Comparison of ENCODE assay signal across 18 cellular contexts in the genomic region with DNA sequence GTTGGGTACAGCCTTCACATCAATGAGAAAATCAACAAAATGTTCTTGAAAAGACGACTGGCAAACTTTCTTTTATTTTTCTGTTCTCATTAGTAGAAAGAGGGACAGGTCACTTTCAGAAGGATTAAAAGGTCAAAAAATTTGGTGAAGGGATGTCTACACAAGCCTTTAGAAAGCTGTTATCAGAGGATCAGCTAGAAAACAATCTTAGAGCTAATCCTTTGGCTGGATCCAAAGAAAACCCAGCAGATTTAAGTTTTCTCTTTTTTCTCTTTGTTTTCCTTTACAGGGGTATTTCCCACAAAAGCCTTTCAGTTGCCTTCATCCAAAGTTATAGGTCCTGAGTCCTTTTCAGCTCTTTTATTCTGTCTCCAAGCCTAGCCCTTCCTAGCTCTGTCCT. TPM values are rescaled to one million over a fixed set of nuclear protein-coding genes. Genes with fewer than 3 reads are reported as not detected.
DNase-seq lines count a peak whose midpoint lies in the region; ATAC-seq and TF ChIP-seq lines count a peak whose summit lies in the region.
"Had no signal": no experiment of that assay in that cellular context is flagged by ENCODE, and none has a peak within 500 bp of the region (broad histone marks: within the 10 kb centered on the region; RNA-seq: fewer than 3 reads in every experiment).

No MANE protein-coding gene starts in this region.

- H3K36me3 Mint-ChIP-seq in activated CD4-positive, alpha-beta T cell treated with anti-CD3 and anti-CD28 coated beads, Interleukin-2, amount 10 ng/mL, durations not matched to agents 24 days and 14 days (ENCODE audit: low read depth): no peaks in the 10 kb centered on the region
- H3K36me3 Mint-ChIP-seq in activated CD8-positive, alpha-beta T cell treated with anti-CD3 and anti-CD28 coated beads for 36 hours (ENCODE audit: low read depth): no peaks in the 10 kb centered on the region
- H3K36me3 Mint-ChIP-seq in naive thymus-derived CD4-positive, alpha-beta T cell: peaks cover 0 to 7% (median 0%) of the 10 kb centered on the region in 5 donors

- H3K4me3 Mint-ChIP-seq in activated CD4-positive, alpha-beta T cell treated with anti-CD3 and anti-CD28 coated beads, Interleukin-2, amount 10 ng/mL, durations not matched to agents 24 days and 14 days: no peak overlapping the region
- H3K4me3 Mint-ChIP-seq in activated CD8-positive, alpha-beta T cell treated with anti-CD3 and anti-CD28 coated beads for 36 hours: no peak overlapping the region
- H3K4me3 Mint-ChIP-seq in naive thymus-derived CD4-positive, alpha-beta T cell: peak overlapping the region in 8 of 10 donors; percentile 4 to 55 (median 24)
- H3K4me3 Mint-ChIP-seq: H9 had no signal

- POLR2A ChIA-PET in activated CD8-positive, alpha-beta T cell treated with anti-CD3 and anti-CD28 coated beads for 36 hours (lab: Charles Lee): interaction anchor here (1.0 kb wide), 1 partner anchor 226 kb away, joined by 3 read pairs; no protein-coding TSS in a partner anchor
- POLR2A ChIA-PET in naive thymus-derived CD4-positive, alpha-beta T cell (lab: Charles Lee): interaction anchor here (0.7 kb wide), 1 partner anchor 662 kb away, joined by 5 read pairs; no protein-coding TSS in a partner anchor

- H3K4me1 ChIP-seq in naive thymus-derived CD4-positive, alpha-beta T cell (ENCODE audit: control insufficient read depth in 2 of 2, insufficient read depth in 2 of 2, low read length in 2 of 2): peaks cover 13 to 16% of the 10 kb centered on the region in 2 donors

- H3K27ac Mint-ChIP-seq in activated CD4-positive, alpha-beta T cell treated with anti-CD3 and anti-CD28 coated beads, Interleukin-2, amount 10 ng/mL, durations not matched to agents 24 days and 14 days: peak overlapping the region; percentile 64
- H3K27ac Mint-ChIP-seq in activated CD8-positive, alpha-beta T cell treated with anti-CD3 and anti-CD28 coated beads for 36 hours: peak overlapping the region; percentile 23
- peak overlapping the region in 3 of 9 donors; percentile 32 to 51 (median 44) for H3K27ac Mint-ChIP-seq in naive thymus-derived CD4-positive, alpha-beta T cell

- no peaks in the 10 kb centered on the region for H3K9me3 ChIP-seq in naive thymus-derived CD4-positive, alpha-beta T cell (ENCODE audit: control insufficient read depth in 2 of 3, low read length in 3 of 3)
- H3K9me3 ChIP-seq: A549 had no signal

- peaks cover 36% of the 10 kb centered on the region for H3K4me1 Mint-ChIP-seq in activated CD4-positive, alpha-beta T cell treated with anti-CD3 and anti-CD28 coated beads, Interleukin-2, amount 10 ng/mL, durations not matched to agents 24 days and 14 days
- H3K4me1 Mint-ChIP-seq in activated CD8-positive, alpha-beta T cell treated with anti-CD3 and anti-CD28 coated beads for 36 hours (ENCODE audit: low read depth): peaks cover 35% of the 10 kb centered on the region
- H3K4me1 Mint-ChIP-seq in naive thymus-derived CD4-positive, alpha-beta T cell: peaks cover 12 to 29% (median 22%) of the 10 kb centered on the region in 7 donors

- CTCF ChIA-PET in activated CD8-positive, alpha-beta T cell treated with anti-CD3 and anti-CD28 coated beads for 36 hours (lab: Charles Lee): interaction anchor here (1.0 to 2.5 kb wide), 8 partner anchors 13 to 717 kb away, joined by 3 to 24 read pairs (median 4); no protein-coding TSS in a partner anchor
- CTCF ChIA-PET in naive thymus-derived CD4-positive, alpha-beta T cell (lab: Charles Lee): interaction anchor here (0.6 to 2.8 kb wide), 16 partner anchors 18 to 579 kb away, joined by 3 to 37 read pairs (median 4); a partner anchor contains a TSS

- no peaks in the 10 kb centered on the region for H3K9me3 Mint-ChIP-seq in activated CD4-positive, alpha-beta T cell treated with anti-CD3 and anti-CD28 coated beads, Interleukin-2, amount 10 ng/mL, durations not matched to agents 24 days and 14 days
- H3K9me3 Mint-ChIP-seq in activated CD8-positive, alpha-beta T cell treated with anti-CD3 and anti-CD28 coated beads for 36 hours: peaks cover 2% of the 10 kb centered on the region
- no peaks in the 10 kb centered on the region for H3K9me3 Mint-ChIP-seq in naive thymus-derived CD4-positive, alpha-beta T cell
- H3K9me3 Mint-ChIP-seq: H9 had no signal

- H3K27me3 Mint-ChIP-seq in activated CD4-positive, alpha-beta T cell treated with anti-CD3 and anti-CD28 coated beads, Interleukin-2, amount 10 ng/mL, durations not matched to agents 24 days and 14 days: peaks cover 1% of the 10 kb centered on the region
- H3K27me3 Mint-ChIP-seq in activated CD8-positive, alpha-beta T cell treated with anti-CD3 and anti-CD28 coated beads for 36 hours: no peaks in the 10 kb centered on the region
- peaks cover 0 to 2% (median 0%) of the 10 kb centered on the region in 5 donors for H3K27me3 Mint-ChIP-seq in naive thymus-derived CD4-positive, alpha-beta T cell

- DNase-seq in activated CD4-positive, alpha-beta T cell treated with anti-CD3 and anti-CD28 coated beads, Interleukin-2, amount 10 ng/mL, durations not matched to agents 24 days and 14 days: no peak
- DNase-seq in activated CD4-positive, alpha-beta T cell treated with anti-CD3 and anti-CD28 coated beads, Interleukin-2, amount 50 U/mL, for 1 hour: no peak
- DNase-seq in activated CD8-positive, alpha-beta T cell treated with anti-CD3 and anti-CD28 coated beads for 36 hours: no peak
- no peak for DNase-seq in naive thymus-derived CD4-positive, alpha-beta T cell
- DNase-seq: DND-41, H9, NCI-H1105, NCI-H526 treated with DMSO at 0.1 percent for 48 hours, occipital lobe, right cardiac atrium had no signal

- H3K36me3 ChIP-seq in naive thymus-derived CD4-positive, alpha-beta T cell (ENCODE audit: control insufficient read depth in 2 of 3, insufficient read depth in 3 of 3, low read length in 3 of 3): no peaks in the 10 kb centered on the region

- H3K27ac ChIP-seq in naive thymus-derived CD4-positive, alpha-beta T cell (ENCODE audit: low read depth, low read length): no peak overlapping the region
- H3K27ac ChIP-seq: A549, foreskin keratinocyte, SK-N-MC had no signal

- no peak for TF ChIP-seq CTCF in activated CD8-positive, alpha-beta T cell treated with anti-CD3 and anti-CD28 coated beads for 36 hours (IDR thresholded peaks at IDR 0.05)

- no peak overlapping the region for H3K4me3 ChIP-seq in naive thymus-derived CD4-positive, alpha-beta T cell (ENCODE audit: low read length)
- H3K4me3 ChIP-seq: A549, K562, SK-N-MC had no signal

- H3K27me3 ChIP-seq in naive thymus-derived CD4-positive, alpha-beta T cell (ENCODE audit: control insufficient read depth in 2 of 2, insufficient read depth in 2 of 2, low read length in 2 of 2): no peaks in the 10 kb centered on the region
- H3K27me3 ChIP-seq: foreskin keratinocyte had no signal

- ATAC-seq in GM19351 (IDR thresholded peaks at IDR 0.05; ENCODE audit: unreplicated experiment) (peak; percentile 11), GM18519 (IDR thresholded peaks at IDR 0.05; ENCODE audit: low FRiP score, unreplicated experiment) (no peak), GM19397 (IDR thresholded peaks at IDR 0.05; ENCODE audit: unreplicated experiment) (no peak), HG03469 (IDR thresholded peaks at IDR 0.05; ENCODE audit: unreplicated experiment) (no peak)
- ATAC-seq in activated CD8-positive, alpha-beta T cell treated with anti-CD3 and anti-CD28 coated beads for 36 hours: no peak
- ATAC-seq in naive thymus-derived CD4-positive, alpha-beta T cell: no peak

- intact Hi-C loops in activated CD4-positive, alpha-beta T cell treated with anti-CD3 and anti-CD28 coated beads, Interleukin-2, amount 10 ng/mL, durations not matched to agents 24 days and 14 days (cut with micrococcal nuclease): loop anchor here (1.0 to 10.0 kb wide), 8 partner anchors 8 to 1222 kb away; no protein-coding TSS in a partner anchor
- intact Hi-C loops in activated CD8-positive, alpha-beta T cell treated with anti-CD3 and anti-CD28 coated beads for 36 hours (cut with micrococcal nuclease): loop anchor here (5.0 kb wide), 1 partner anchor 576 kb away; no protein-coding TSS in a partner anchor
- intact Hi-C loops in naive thymus-derived CD4-positive, alpha-beta T cell (cut with micrococcal nuclease): loop anchor here (2.0 to 10.0 kb wide), 3 partner anchors 156 to 258 kb away; a partner anchor contains a TSS

RNA-seq across cellular contexts. Expression of a gene that starts 57.3 kb away (rescaled TPM):
- 0.26 TPM in 1 of 2 replicates, not detected in the other for total RNA-seq in activated CD4-positive, alpha-beta T cell treated with anti-CD3 and anti-CD28 coated beads, Interleukin-2, amount 10 ng/mL, durations not matched to agents 24 days and 14 days
- under 1 TPM in 1 of 2 experiments, not detected in 1; 0.14 TPM for total RNA-seq in activated CD8-positive, alpha-beta T cell treated with anti-CD3 and anti-CD28 coated beads for 36 hours
- total RNA-seq in naive thymus-derived CD4-positive, alpha-beta T cell: 1 to 10 TPM in 4 of 5 experiments, under 1 TPM in 1; 0.17 to 1.7 (median 1.4) TPM
- under 1 TPM in 1 of 2 donors, not detected in 1; 0.12 TPM for polyA plus RNA-seq in naive thymus-derived CD4-positive, alpha-beta T cell
- total RNA-seq: K562 had no signal

Comparison
In these comparisons a context has a peak if more than half of its experiments do, and no peak if none do; other contexts are left out.
1. H3K4me3 Mint-ChIP-seq: peak in naive thymus-derived CD4-positive, alpha-beta T cell (8 of 10); none in activated CD4-positive, alpha-beta T cell treated with anti-CD3 and anti-CD28 coated beads, Interleukin-2, amount 10 ng/mL, durations not matched to agents 24 days and 14 days (single experiment) and activated CD8-positive, alpha-beta T cell treated with anti-CD3 and anti-CD28 coated beads for 36 hours (single experiment).